In genomic region chr18:37628466-37629220, GRCh38 we compare ENCODE assay signal across 26 cellular contexts.
"Had no signal": no experiment of that assay in that cellular context is flagged by ENCODE, and none has a peak within 500 bp of the region (broad histone marks: within the 10 kb centered on the region; RNA-seq: fewer than 3 reads in every experiment).

No MANE protein-coding gene starts in this region.

- ATAC-seq: left cardiac atrium; left colon; left lobe of liver; left lung; left ventricle myocardium superior; lower lobe of right lung; mucosa of descending colon; naive thymus-derived CD4-positive, alpha-beta T cell; naive thymus-derived CD8-positive, alpha-beta T cell had no signal

- H3K4me1 ChIP-seq: left lung, left ventricle myocardium inferior, lower lobe of right lung had no signal

- H3K4me1 Mint-ChIP-seq: immature natural killer cell; memory B cell; naive B cell; naive thymus-derived CD4-positive, alpha-beta T cell; naive thymus-derived CD8-positive, alpha-beta T cell had no signal

- H3K4me3 ChIP-seq: hepatocyte, left lung, left ventricle myocardium inferior, lower lobe of right lung, mucosa of descending colon had no signal

- H3K9me3 ChIP-seq: left lung, left ventricle myocardium inferior, lower lobe of right lung, mucosa of descending colon had no signal

- FAIRE-seq: islet of Langerhans, keratinocyte, kidney had no signal

- H3K9me3 Mint-ChIP-seq: memory B cell, mesothelial cell of epicardium had no signal

- H3K4me3 Mint-ChIP-seq: immature natural killer cell; memory B cell; mesothelial cell of epicardium; naive B cell; naive thymus-derived CD4-positive, alpha-beta T cell; naive thymus-derived CD8-positive, alpha-beta T cell had no signal

- H3K36me3 Mint-ChIP-seq: immature natural killer cell; memory B cell; mesothelial cell of epicardium; naive B cell; naive thymus-derived CD8-positive, alpha-beta T cell had no signal

- H3K36me3 ChIP-seq: left lung, left ventricle myocardium inferior, lower lobe of right lung had no signal

- H3K27ac Mint-ChIP-seq: immature natural killer cell, memory B cell, mesothelial cell of epicardium, naive B cell had no signal

- DNase-seq: hippocampal formation; hypothalamus; immature natural killer cell; islet precursor cell; kidney; kidney glomerular epithelial cell; left cardiac atrium; left colon; left lung; left ventricle myocardium inferior; left ventricle myocardium superior; lower lobe of right lung; mammary epithelial cell; mesenchymal stem cell; mesendoderm; midbrain; mucosa of descending colon; naive B cell; naive thymus-derived CD4-positive, alpha-beta T cell; naive thymus-derived CD8-positive, alpha-beta T cell had no signal

- H3K27me3 ChIP-seq: left lung had no signal

- H3K27ac ChIP-seq: hepatocyte, left lung, left ventricle myocardium inferior, lower lobe of right lung had no signal
